In genomic region chr1:95249929-95250328, GRCh38 we compare ENCODE assay signal across 22 cellular contexts. TPM values are rescaled to one million over a fixed set of nuclear protein-coding genes. Genes with fewer than 3 reads are reported as not detected.
"Had no signal": no experiment of that assay in that cellular context is flagged by ENCODE, and none has a peak within 500 bp of the region (broad histone marks: within the 10 kb centered on the region; RNA-seq: fewer than 3 reads in every experiment).

No MANE protein-coding gene starts in this region.

- ATAC-seq: activated T-cell treated with anti-CD3 and anti-CD28 coated beads, Interleukin-2, amount 50 U/mL, for 72 hours; gastroesophageal sphincter; lower lobe of right lung; natural killer cell treated with Interleukin-12 subunit alpha and Interleukin-12 subunit beta and Interleukin-15 and Interleukin-18, amount 100 ng/mL, for 72 hours had no signal

- H3K27ac Mint-ChIP-seq: activated T-cell treated with anti-CD3 and anti-CD28 coated beads, Interleukin-2, amount 50 U/mL, for 72 hours; mesothelial cell of epicardium; natural killer cell treated with Interleukin-12 subunit alpha and Interleukin-12 subunit beta and Interleukin-15 and Interleukin-18, amount 100 ng/mL, for 72 hours had no signal

- H3K27me3 Mint-ChIP-seq: natural killer cell treated with Interleukin-12 subunit alpha and Interleukin-12 subunit beta and Interleukin-15 and Interleukin-18, amount 100 ng/mL, for 72 hours had no signal

- H3K4me1 Mint-ChIP-seq: mesothelial cell of epicardium had no signal

- H3K4me3 ChIP-seq: ascending aorta, esophagus muscularis mucosa, gastroesophageal sphincter, lower lobe of right lung, stomach had no signal

- FAIRE-seq: islet of Langerhans had no signal

- DNase-seq: activated CD4-positive, alpha-beta T cell treated with anti-CD3 and anti-CD28 coated beads, Interleukin-2, amount 50 U/mL, for 4 hours; activated effector memory CD4-positive, alpha-beta T cell treated with anti-CD3 and anti-CD28 coated beads, Interleukin-2, amount 50 U/mL, for 16 hours; activated naive CD4-positive, alpha-beta T cell treated with anti-CD3 and anti-CD28 coated beads, Interleukin-2, amount 50 U/mL, for 16 hours; activated T-cell treated with anti-CD3 and anti-CD28 coated beads, Interleukin-2, amount 50 U/mL, for 72 hours; effector CD4-positive, alpha-beta T cell; hippocampal formation; left cardiac atrium; lower lobe of right lung; stimulated activated CD4-positive, alpha-beta T cell treated with anti-CD3 and anti-CD28 coated beads, Interleukin-2, amount 100 ng/mL, for 24 hours; stomach; T-helper 1 cell; T-helper 9 cell; trophoblast cell; WERI-Rb-1 had no signal

- H3K27me3 ChIP-seq: ascending aorta, esophagus muscularis mucosa, gastroesophageal sphincter, neutrophil, stomach had no signal

- H3K27ac ChIP-seq: ascending aorta, esophagus muscularis mucosa, gastroesophageal sphincter, lower lobe of right lung, neutrophil, parathyroid adenoma, stomach, WERI-Rb-1 had no signal

- H3K4me3 Mint-ChIP-seq: activated T-cell treated with anti-CD3 and anti-CD28 coated beads, Interleukin-2, amount 50 U/mL, for 72 hours; mesothelial cell of epicardium; natural killer cell treated with Interleukin-12 subunit alpha and Interleukin-12 subunit beta and Interleukin-15 and Interleukin-18, amount 100 ng/mL, for 72 hours had no signal

- H3K9me3 Mint-ChIP-seq: natural killer cell treated with Interleukin-12 subunit alpha and Interleukin-12 subunit beta and Interleukin-15 and Interleukin-18, amount 100 ng/mL, for 72 hours had no signal

- H3K36me3 ChIP-seq: WERI-Rb-1 had no signal

- H3K9me3 ChIP-seq: ascending aorta, esophagus muscularis mucosa, gastroesophageal sphincter, lower lobe of right lung, neutrophil, stomach had no signal

RNA-seq across cellular contexts. Expression of gene RWDD3, which starts 15.9 kb away (rescaled TPM):
- total RNA-seq: ascending aorta had no signal
